1 cellular context compared by ENCODE assay signal in genomic region chr14:21103710-21104447, GRCh38.
TF ChIP-seq lines count a peak whose summit lies in the region.

No MANE protein-coding gene starts in this region.

TF ChIP-seq in WTC11, 78 proteins besides CTCF, POLR2A, EP300 and RAD21 (continued from another document and continues in another):
- TF ChIP-seq ZBTB43 (CRISPR knock-in tag; IDR thresholded peaks at IDR 0.05) = peak; percentile 57; the same call in 1 of the 2 replicates
- no peak for TF ChIP-seq ERG (CRISPR knock-in tag; IDR thresholded peaks at IDR 0.05)
- TF ChIP-seq, protein P1, sequence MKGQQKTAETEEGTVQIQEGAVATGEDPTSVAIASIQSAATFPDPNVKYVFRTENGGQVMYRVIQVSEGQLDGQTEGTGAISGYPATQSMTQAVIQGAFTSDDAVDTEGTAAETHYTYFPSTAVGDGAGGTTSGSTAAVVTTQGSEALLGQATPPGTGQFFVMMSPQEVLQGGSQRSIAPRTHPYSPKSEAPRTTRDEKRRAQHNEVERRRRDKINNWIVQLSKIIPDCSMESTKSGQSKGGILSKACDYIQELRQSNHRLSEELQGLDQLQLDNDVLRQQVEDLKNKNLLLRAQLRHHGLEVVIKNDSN (CRISPR knock-in tag; IDR thresholded peaks at IDR 0.05) = no peak
- TF ChIP-seq ZNF396 (CRISPR knock-in tag; IDR thresholded peaks at IDR 0.05; ENCODE audit: borderline replicate concordance) = no peak
- no peak for TF ChIP-seq ZNF317 (CRISPR knock-in tag; IDR thresholded peaks at IDR 0.05; ENCODE audit: borderline replicate concordance, low read depth)
- TF ChIP-seq SOX15 (CRISPR knock-in tag; IDR thresholded peaks at IDR 0.05) = no peak
- no peak for TF ChIP-seq ATF3 (CRISPR knock-in tag; conservative IDR thresholded peaks at IDR 0.05)
- peak; percentile 68; the same call in 1 of the 2 replicates for TF ChIP-seq TP53 (CRISPR knock-in tag; IDR thresholded peaks at IDR 0.05)
- no peak for TF ChIP-seq CREB1 (CRISPR knock-in tag; IDR thresholded peaks at IDR 0.05)
- TF ChIP-seq, protein P2, sequence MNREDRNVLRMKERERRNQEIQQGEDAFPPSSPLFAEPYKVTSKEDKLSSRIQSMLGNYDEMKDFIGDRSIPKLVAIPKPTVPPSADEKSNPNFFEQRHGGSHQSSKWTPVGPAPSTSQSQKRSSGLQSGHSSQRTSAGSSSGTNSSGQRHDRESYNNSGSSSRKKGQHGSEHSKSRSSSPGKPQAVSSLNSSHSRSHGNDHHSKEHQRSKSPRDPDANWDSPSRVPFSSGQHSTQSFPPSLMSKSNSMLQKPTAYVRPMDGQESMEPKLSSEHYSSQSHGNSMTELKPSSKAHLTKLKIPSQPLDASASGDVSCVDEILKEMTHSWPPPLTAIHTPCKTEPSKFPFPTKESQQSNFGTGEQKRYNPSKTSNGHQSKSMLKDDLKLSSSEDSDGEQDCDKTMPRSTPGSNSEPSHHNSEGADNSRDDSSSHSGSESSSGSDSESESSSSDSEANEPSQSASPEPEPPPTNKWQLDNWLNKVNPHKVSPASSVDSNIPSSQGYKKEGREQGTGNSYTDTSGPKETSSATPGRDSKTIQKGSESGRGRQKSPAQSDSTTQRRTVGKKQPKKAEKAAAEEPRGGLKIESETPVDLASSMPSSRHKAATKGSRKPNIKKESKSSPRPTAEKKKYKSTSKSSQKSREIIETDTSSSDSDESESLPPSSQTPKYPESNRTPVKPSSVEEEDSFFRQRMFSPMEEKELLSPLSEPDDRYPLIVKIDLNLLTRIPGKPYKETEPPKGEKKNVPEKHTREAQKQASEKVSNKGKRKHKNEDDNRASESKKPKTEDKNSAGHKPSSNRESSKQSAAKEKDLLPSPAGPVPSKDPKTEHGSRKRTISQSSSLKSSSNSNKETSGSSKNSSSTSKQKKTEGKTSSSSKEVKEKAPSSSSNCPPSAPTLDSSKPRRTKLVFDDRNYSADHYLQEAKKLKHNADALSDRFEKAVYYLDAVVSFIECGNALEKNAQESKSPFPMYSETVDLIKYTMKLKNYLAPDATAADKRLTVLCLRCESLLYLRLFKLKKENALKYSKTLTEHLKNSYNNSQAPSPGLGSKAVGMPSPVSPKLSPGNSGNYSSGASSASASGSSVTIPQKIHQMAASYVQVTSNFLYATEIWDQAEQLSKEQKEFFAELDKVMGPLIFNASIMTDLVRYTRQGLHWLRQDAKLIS (CRISPR knock-in tag; IDR thresholded peaks at IDR 0.05; ENCODE audit: borderline replicate concordance) = no peak
- 0 out of 2 replicates have a peak, but pooled peaks have one; percentile 51 for TF ChIP-seq ZNF416 (CRISPR knock-in tag; IDR thresholded peaks at IDR 0.05)
- TF ChIP-seq ESRRA (CRISPR knock-in tag; IDR thresholded peaks at IDR 0.05; ENCODE audit: borderline replicate concordance) = 0 out of 2 replicates have a peak, but pooled peaks have one; percentile 15
- TF ChIP-seq, protein P3, sequence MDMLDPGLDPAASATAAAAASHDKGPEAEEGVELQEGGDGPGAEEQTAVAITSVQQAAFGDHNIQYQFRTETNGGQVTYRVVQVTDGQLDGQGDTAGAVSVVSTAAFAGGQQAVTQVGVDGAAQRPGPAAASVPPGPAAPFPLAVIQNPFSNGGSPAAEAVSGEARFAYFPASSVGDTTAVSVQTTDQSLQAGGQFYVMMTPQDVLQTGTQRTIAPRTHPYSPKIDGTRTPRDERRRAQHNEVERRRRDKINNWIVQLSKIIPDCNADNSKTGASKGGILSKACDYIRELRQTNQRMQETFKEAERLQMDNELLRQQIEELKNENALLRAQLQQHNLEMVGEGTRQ (CRISPR knock-in tag; IDR thresholded peaks at IDR 0.05) = no peak
- no peak for TF ChIP-seq JUN (CRISPR knock-in tag; IDR thresholded peaks at IDR 0.05)
- peak; percentile 93 for TF ChIP-seq NFE2L1 (CRISPR knock-in tag; IDR thresholded peaks at IDR 0.05)
- TF ChIP-seq, protein P4, sequence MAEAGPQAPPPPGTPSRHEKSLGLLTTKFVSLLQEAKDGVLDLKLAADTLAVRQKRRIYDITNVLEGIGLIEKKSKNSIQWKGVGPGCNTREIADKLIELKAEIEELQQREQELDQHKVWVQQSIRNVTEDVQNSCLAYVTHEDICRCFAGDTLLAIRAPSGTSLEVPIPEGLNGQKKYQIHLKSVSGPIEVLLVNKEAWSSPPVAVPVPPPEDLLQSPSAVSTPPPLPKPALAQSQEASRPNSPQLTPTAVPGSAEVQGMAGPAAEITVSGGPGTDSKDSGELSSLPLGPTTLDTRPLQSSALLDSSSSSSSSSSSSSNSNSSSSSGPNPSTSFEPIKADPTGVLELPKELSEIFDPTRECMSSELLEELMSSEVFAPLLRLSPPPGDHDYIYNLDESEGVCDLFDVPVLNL (CRISPR knock-in tag; IDR thresholded peaks at IDR 0.05; ENCODE audit: borderline replicate concordance, low read depth) = peak; percentile 73; the same call in 1 of the 2 replicates
- no peak for TF ChIP-seq PREB (CRISPR knock-in tag; IDR thresholded peaks at IDR 0.05; ENCODE audit: borderline replicate concordance)
- peak; percentile 32 for TF ChIP-seq TEAD1 (CRISPR knock-in tag; IDR thresholded peaks at IDR 0.05)
- TF ChIP-seq E2F5 (CRISPR knock-in tag; IDR thresholded peaks at IDR 0.05) = peak; percentile 65
- TF ChIP-seq NR1H2 (CRISPR knock-in tag; IDR thresholded peaks at IDR 0.05) = no peak
- no peak for TF ChIP-seq ZNF532 (CRISPR knock-in tag; IDR thresholded peaks at IDR 0.05; ENCODE audit: borderline replicate concordance)
- TF ChIP-seq E2F1 (CRISPR knock-in tag; IDR thresholded peaks at IDR 0.05) = no peak
- TF ChIP-seq HMGA2 (CRISPR knock-in tag; IDR thresholded peaks at IDR 0.05) = no peak; the same call in 1 of the 2 replicates
- TF ChIP-seq, protein P5, sequence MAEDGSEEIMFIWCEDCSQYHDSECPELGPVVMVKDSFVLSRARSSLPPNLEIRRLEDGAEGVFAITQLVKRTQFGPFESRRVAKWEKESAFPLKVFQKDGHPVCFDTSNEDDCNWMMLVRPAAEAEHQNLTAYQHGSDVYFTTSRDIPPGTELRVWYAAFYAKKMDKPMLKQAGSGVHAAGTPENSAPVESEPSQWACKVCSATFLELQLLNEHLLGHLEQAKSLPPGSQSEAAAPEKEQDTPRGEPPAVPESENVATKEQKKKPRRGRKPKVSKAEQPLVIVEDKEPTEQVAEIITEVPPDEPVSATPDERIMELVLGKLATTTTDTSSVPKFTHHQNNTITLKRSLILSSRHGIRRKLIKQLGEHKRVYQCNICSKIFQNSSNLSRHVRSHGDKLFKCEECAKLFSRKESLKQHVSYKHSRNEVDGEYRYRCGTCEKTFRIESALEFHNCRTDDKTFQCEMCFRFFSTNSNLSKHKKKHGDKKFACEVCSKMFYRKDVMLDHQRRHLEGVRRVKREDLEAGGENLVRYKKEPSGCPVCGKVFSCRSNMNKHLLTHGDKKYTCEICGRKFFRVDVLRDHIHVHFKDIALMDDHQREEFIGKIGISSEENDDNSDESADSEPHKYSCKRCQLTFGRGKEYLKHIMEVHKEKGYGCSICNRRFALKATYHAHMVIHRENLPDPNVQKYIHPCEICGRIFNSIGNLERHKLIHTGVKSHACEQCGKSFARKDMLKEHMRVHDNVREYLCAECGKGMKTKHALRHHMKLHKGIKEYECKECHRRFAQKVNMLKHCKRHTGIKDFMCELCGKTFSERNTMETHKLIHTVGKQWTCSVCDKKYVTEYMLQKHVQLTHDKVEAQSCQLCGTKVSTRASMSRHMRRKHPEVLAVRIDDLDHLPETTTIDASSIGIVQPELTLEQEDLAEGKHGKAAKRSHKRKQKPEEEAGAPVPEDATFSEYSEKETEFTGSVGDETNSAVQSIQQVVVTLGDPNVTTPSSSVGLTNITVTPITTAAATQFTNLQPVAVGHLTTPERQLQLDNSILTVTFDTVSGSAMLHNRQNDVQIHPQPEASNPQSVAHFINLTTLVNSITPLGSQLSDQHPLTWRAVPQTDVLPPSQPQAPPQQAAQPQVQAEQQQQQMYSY (CRISPR knock-in tag; IDR thresholded peaks at IDR 0.05) = no peak
- no peak; the same call in 1 of the 2 replicates for TF ChIP-seq ZNF671 (CRISPR knock-in tag; IDR thresholded peaks at IDR 0.05)
- TF ChIP-seq, protein P6, sequence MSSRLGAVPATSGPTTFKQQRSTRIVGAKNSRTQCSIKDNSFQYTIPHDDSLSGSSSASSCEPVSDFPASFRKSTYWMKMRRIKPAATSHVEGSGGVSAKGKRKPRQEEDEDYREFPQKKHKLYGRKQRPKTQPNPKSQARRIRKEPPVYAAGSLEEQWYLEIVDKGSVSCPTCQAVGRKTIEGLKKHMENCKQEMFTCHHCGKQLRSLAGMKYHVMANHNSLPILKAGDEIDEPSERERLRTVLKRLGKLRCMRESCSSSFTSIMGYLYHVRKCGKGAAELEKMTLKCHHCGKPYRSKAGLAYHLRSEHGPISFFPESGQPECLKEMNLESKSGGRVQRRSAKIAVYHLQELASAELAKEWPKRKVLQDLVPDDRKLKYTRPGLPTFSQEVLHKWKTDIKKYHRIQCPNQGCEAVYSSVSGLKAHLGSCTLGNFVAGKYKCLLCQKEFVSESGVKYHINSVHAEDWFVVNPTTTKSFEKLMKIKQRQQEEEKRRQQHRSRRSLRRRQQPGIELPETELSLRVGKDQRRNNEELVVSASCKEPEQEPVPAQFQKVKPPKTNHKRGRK (CRISPR knock-in tag; IDR thresholded peaks at IDR 0.05; ENCODE audit: borderline replicate concordance) = no peak
- no peak for TF ChIP-seq GTF2I (CRISPR knock-in tag; conservative IDR thresholded peaks at IDR 0.05)
- no peak for TF ChIP-seq IRF2 (CRISPR knock-in tag; IDR thresholded peaks at IDR 0.05; ENCODE audit: borderline replicate concordance, low read depth)
